ENCODE assay signal across 10 cellular contexts in genomic region chr2:73931531-73932500, GRCh38. TPM values are rescaled to one million over a fixed set of nuclear protein-coding genes. Genes with fewer than 3 reads are reported as not detected.
DNase-seq lines count a peak whose midpoint lies in the region; ATAC-seq and TF ChIP-seq lines count a peak whose summit lies in the region.
"Had no signal": no experiment of that assay in that cellular context is flagged by ENCODE, and none has a peak within 500 bp of the region (broad histone marks: within the 10 kb centered on the region; RNA-seq: fewer than 3 reads in every experiment).

No MANE protein-coding gene starts in this region.

- H3K27ac Mint-ChIP-seq in activated naive CD8-positive, alpha-beta T cell treated with anti-CD3 and anti-CD28 coated beads for 36 hours, result peak overlapping the region; percentile 74
- H3K27ac Mint-ChIP-seq in naive thymus-derived CD8-positive, alpha-beta T cell, result peak overlapping the region; percentile 1 to 89 (median 51)

- H4K20me1 ChIP-seq in PC-9 (ENCODE audit: insufficient read depth), result peaks cover 72% of the 10 kb centered on the region

- H3K27ac ChIP-seq in ACC112 (ENCODE audit: low read depth, low read length) (peak overlapping the region; percentile 63), PC-9 (no peak overlapping the region)
- H3K27ac ChIP-seq: KMS-11 had no signal

- H3K27me3 ChIP-seq in ACC112 (ENCODE audit: insufficient read depth, low read length), result no peaks in the 10 kb centered on the region
- H3K27me3 ChIP-seq in PC-9 (ENCODE audit: insufficient read depth, low read depth), result no peaks in the 10 kb centered on the region

- H3F3A ChIP-seq in PC-9 (ENCODE audit: insufficient read depth, low read depth), result peaks cover 5% of the 10 kb centered on the region

- TF ChIP-seq POLR2A in NB4 (IDR thresholded peaks at IDR 0.05; ENCODE audit: extremely low read depth, insufficient read length), result no peak

- intact Hi-C loops in PC-9 (cut with micrococcal nuclease; ENCODE audit: unreplicated experiment), result no loop called here

- H2AFZ ChIP-seq in ACC112 (ENCODE audit: low read length, unreplicated experiment) (no peak overlapping the region), PC-9 (no peak overlapping the region)

- H3K4me3 Mint-ChIP-seq in activated naive CD8-positive, alpha-beta T cell treated with anti-CD3 and anti-CD28 coated beads for 36 hours, result peak overlapping the region; percentile 11
- H3K4me3 Mint-ChIP-seq in naive thymus-derived CD8-positive, alpha-beta T cell, result peak overlapping the region in 9 of 10 donors; percentile 5 to 78 (median 24)

- no TSS peak for BruUV-seq in PC-9 (replicated peaks; lab: Mats Ljungman, UMichigan)

- DNase-seq in NB4 (ENCODE audit: low read depth), result peak; percentile 26
- peak; percentile 55 for DNase-seq in activated naive CD8-positive, alpha-beta T cell treated with anti-CD3 and anti-CD28 coated beads for 36 hours
- no peak for DNase-seq in naive thymus-derived CD8-positive, alpha-beta T cell
- no peak for DNase-seq in PC-9
- DNase-seq in midbrain (lab: John Stamatoyannopoulos, UW), result no peak
- no peak for DNase-seq in islet precursor cell
- DNase-seq: COR-L47 had no signal

- H3K4me2 ChIP-seq in PC-9, result no peak overlapping the region
- H3K4me2 ChIP-seq: KMS-11 had no signal

- H3K9me3 Mint-ChIP-seq in activated naive CD8-positive, alpha-beta T cell treated with anti-CD3 and anti-CD28 coated beads for 36 hours, result no peaks in the 10 kb centered on the region
- no peaks in the 10 kb centered on the region for H3K9me3 Mint-ChIP-seq in naive thymus-derived CD8-positive, alpha-beta T cell

- H3K9me3 ChIP-seq in PC-9 (ENCODE audit: insufficient read depth, low read depth), result no peaks in the 10 kb centered on the region

- peaks cover 90% of the 10 kb centered on the region for H3K79me2 ChIP-seq in ACC112 (ENCODE audit: control insufficient read depth, insufficient read depth, low read length, unreplicated experiment)
- H3K79me2 ChIP-seq in PC-9 (ENCODE audit: low read depth), result peaks cover 96% of the 10 kb centered on the region

- no peaks in the 10 kb centered on the region for H3K27me3 Mint-ChIP-seq in activated naive CD8-positive, alpha-beta T cell treated with anti-CD3 and anti-CD28 coated beads for 36 hours
- no peaks in the 10 kb centered on the region for H3K27me3 Mint-ChIP-seq in naive thymus-derived CD8-positive, alpha-beta T cell

- H3K9me2 ChIP-seq in PC-9 (ENCODE audit: insufficient read depth), result no peaks in the 10 kb centered on the region

- no peak for TF ChIP-seq CTCF in NB4 (IDR thresholded peaks at IDR 0.05; ENCODE audit: low read depth, low read length)
- no peak for TF ChIP-seq CTCF in PC-9 (conservative IDR thresholded peaks at IDR 0.05)

- H3K4me3 ChIP-seq in ACC112 (ENCODE audit: low read depth, low read length) (peak overlapping the region; percentile 8; the same call in 1 of the 2 replicates), NB4 (ENCODE audit: low read depth, low read length) (no peak overlapping the region), PC-9 (no peak overlapping the region)

- peaks cover 5% of the 10 kb centered on the region; the same call in 1 of the 2 replicates for H3K36me3 ChIP-seq in ACC112 (ENCODE audit: insufficient read depth, low read length)
- H3K36me3 ChIP-seq in PC-9 (ENCODE audit: low read depth), result peaks cover 20% of the 10 kb centered on the region

- CTCF ChIA-PET in PC-9 (lab: Charles Lee), result no interaction called here

- peak in 1 of 2 donors; percentile 35 for ATAC-seq in naive thymus-derived CD8-positive, alpha-beta T cell
- no peak for ATAC-seq in HG02938 (IDR thresholded peaks at IDR 0.05; ENCODE audit: unreplicated experiment)

- peaks cover 71% of the 10 kb centered on the region for H3K4me1 Mint-ChIP-seq in activated naive CD8-positive, alpha-beta T cell treated with anti-CD3 and anti-CD28 coated beads for 36 hours
- H3K4me1 Mint-ChIP-seq in naive thymus-derived CD8-positive, alpha-beta T cell, result peaks cover 39 to 85% (median 81%) of the 10 kb centered on the region in 4 donors

- POLR2A ChIA-PET in naive thymus-derived CD8-positive, alpha-beta T cell (lab: Charles Lee), result interaction anchor here (0.6 to 1.2 kb wide), 2 partner anchors 14 to 18 kb away, joined by 3 read pairs; no protein-coding TSS in a partner anchor
- POLR2A ChIA-PET in PC-9 (lab: Charles Lee; ENCODE audit: unreplicated experiment), result interaction anchor here (1.5 kb wide), 1 partner anchor 17 kb away, joined by 3 read pairs; no protein-coding TSS in a partner anchor

- H3K4me1 ChIP-seq in ACC112 (ENCODE audit: control insufficient read depth, insufficient read depth, low read length, unreplicated experiment) (peaks cover 56% of the 10 kb centered on the region), PC-9 (replicated peaks; ENCODE audit: insufficient read depth) (peaks cover 21% of the 10 kb centered on the region)

- peaks cover 38% of the 10 kb centered on the region for H3K36me3 Mint-ChIP-seq in activated naive CD8-positive, alpha-beta T cell treated with anti-CD3 and anti-CD28 coated beads for 36 hours
- peaks cover 0 to 67% (median 4%) of the 10 kb centered on the region in 3 donors for H3K36me3 Mint-ChIP-seq in naive thymus-derived CD8-positive, alpha-beta T cell

RNA-seq across cellular contexts. Expression of gene DGUOK, which starts 5.1 kb away (rescaled TPM):
- 10 to 100 TPM; 96.8 to 97.1 TPM for total RNA-seq in activated naive CD8-positive, alpha-beta T cell treated with anti-CD3 and anti-CD28 coated beads for 36 hours
- 10 to 100 TPM; 70.3 to 72.3 TPM for total RNA-seq in naive thymus-derived CD8-positive, alpha-beta T cell
- polyA plus RNA-seq in naive thymus-derived CD8-positive, alpha-beta T cell, result 100 to 1,000 TPM; 207 to 219 (median 215) TPM
- total RNA-seq in PC-9 (2021), result 72.3 and 78.7 TPM in 2 replicates

RNA-seq across cellular contexts. Expression of gene ACTG2, which starts 39.0 kb away (rescaled TPM):
- total RNA-seq in activated naive CD8-positive, alpha-beta T cell treated with anti-CD3 and anti-CD28 coated beads for 36 hours, result under 1 TPM; 0.12 to 0.27 TPM
- not detected for total RNA-seq in naive thymus-derived CD8-positive, alpha-beta T cell
- polyA plus RNA-seq in naive thymus-derived CD8-positive, alpha-beta T cell, result under 1 TPM in 1 of 3 donors, not detected in 2; 0.13 TPM
- total RNA-seq in PC-9 (2021), result not detected in 2 replicates

RNA-seq across cellular contexts. Expression of gene TET3, which starts 52.9 kb away (rescaled TPM):
- 10 to 100 TPM; 14.8 TPM for total RNA-seq in activated naive CD8-positive, alpha-beta T cell treated with anti-CD3 and anti-CD28 coated beads for 36 hours
- 10 to 100 TPM; 30.1 to 30.5 TPM for total RNA-seq in naive thymus-derived CD8-positive, alpha-beta T cell
- 1 to 10 TPM in 1 of 3 donors, under 1 TPM in 2; 0.46 to 1.0 (median 0.61) TPM for polyA plus RNA-seq in naive thymus-derived CD8-positive, alpha-beta T cell
- total RNA-seq in PC-9 (2021), result 17.1 and 19.1 TPM in 2 replicates

Comparison
In these comparisons a context has a peak if more than half of its experiments do, and no peak if none do; other contexts are left out.
1. DNase-seq: peak in NB4 (single experiment) and activated naive CD8-positive, alpha-beta T cell treated with anti-CD3 and anti-CD28 coated beads for 36 hours (single experiment); none in naive thymus-derived CD8-positive, alpha-beta T cell (0 of 10), PC-9 (0 of 2), midbrain (single experiment) and islet precursor cell (single experiment).